Comparison of ENCODE assay signal across 26 cellular contexts in the genomic region with DNA sequence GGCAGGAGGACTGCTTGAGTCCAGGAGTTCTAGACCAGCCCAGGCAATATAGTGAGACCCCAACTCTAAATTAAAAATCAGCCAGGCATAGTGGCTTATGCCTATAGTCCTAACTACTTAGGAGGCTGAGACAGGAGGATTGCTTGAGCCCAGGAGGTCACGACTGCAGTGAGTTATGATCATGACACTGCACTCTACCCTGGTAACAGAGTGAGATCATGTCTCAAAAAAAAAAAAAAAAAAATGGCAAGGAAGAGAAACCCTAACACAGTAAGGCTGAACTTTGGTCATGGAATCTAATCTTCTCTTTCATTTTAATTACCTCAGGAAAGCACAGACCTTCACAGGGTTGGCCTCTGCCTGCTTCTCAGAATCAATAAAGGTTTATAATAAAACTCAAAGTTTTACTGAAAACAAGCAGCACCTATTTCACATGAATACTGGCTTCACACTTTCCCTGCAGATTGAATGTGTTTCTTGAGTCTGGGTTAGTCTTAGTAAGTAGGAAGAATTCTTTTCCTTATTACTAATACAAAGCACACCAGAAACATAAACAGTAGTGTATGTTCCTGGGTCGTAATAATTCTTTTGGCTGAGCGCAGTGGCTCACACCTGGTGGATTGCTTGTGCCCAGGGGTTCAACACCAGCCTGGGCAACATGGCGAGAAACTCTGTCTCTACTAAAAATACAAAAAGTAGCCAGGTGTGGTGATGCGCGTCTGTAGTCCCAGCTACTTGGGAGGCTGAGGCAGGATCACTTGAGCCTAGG.
"Had no signal": no experiment of that assay in that cellular context is flagged by ENCODE, and none has a peak within 500 bp of the region (broad histone marks: within the 10 kb centered on the region; RNA-seq: fewer than 3 reads in every experiment).

No MANE protein-coding gene starts in this region.

- H3K27me3 ChIP-seq: brain microvascular endothelial cell, gastrocnemius medialis, right lobe of liver, upper lobe of left lung, vagina had no signal

- H3K4me3 ChIP-seq: gastrocnemius medialis, right lobe of liver, thoracic aorta, upper lobe of left lung, vagina had no signal

- H3K4me1 ChIP-seq: gastrocnemius medialis, right lobe of liver, upper lobe of left lung, vagina had no signal

- ATAC-seq: activated CD4-positive, CD25-positive, alpha-beta regulatory T cell treated with anti-CD3 and anti-CD28 coated beads, Interleukin-2, amount 50 U/mL, for 24 hours; gastrocnemius medialis; left cardiac atrium; natural killer cell treated with Interleukin-12 subunit alpha and Interleukin-12 subunit beta and Interleukin-15 and Interleukin-18, amount 100 ng/mL, for 72 hours; stimulated activated naive CD8-positive, alpha-beta T cell treated with anti-CD3 and anti-CD28 coated beads, Interleukin-15, Interleukin-2, amounts not matched to agents 100 U/mL and 50 U/mL, for 24 hours had no signal

- DNase-seq: activated CD4-positive, alpha-beta T cell treated with anti-CD3 and anti-CD28 coated beads for 48 hours; activated CD4-positive, alpha-beta T cell treated with anti-CD3 and anti-CD28 coated beads, Interleukin-2, amount 50 U/mL, for 48 hours; activated CD8-positive, alpha-beta memory T cell treated with anti-CD3 and anti-CD28 coated beads for 24 hours; activated gamma-delta T cell; activated naive CD4-positive, alpha-beta T cell treated with anti-CD3 and anti-CD28 coated beads, Interleukin-2, amount 10 ng/mL, durations not matched to agents 7 days and 5 days; activated naive CD8-positive, alpha-beta T cell treated with anti-CD3 and anti-CD28 coated beads, Interleukin-2, amount 10 ng/mL, durations not matched to agents 7 days and 5 days; activated T-cell treated with anti-CD3 and anti-CD28 coated beads, Interleukin-2, amount 50 U/mL, for 1 hour; brain microvascular endothelial cell; effector CD4-positive, alpha-beta T cell; gastrocnemius medialis; glutamatergic neuron; islet precursor cell; left cardiac atrium; midbrain; right lobe of liver; stimulated activated CD4-positive, alpha-beta T cell treated with anti-CD3 and anti-CD28 coated beads, Interleukin-12 subunit alpha, Interleukin-12 subunit beta, amount 100 ng/mL, for 4 hours; stimulated activated CD4-positive, alpha-beta T cell treated with anti-CD3 and anti-CD28 coated beads, Interleukin-4, amount 100 ng/mL, for 1 hour; stimulated activated naive CD8-positive, alpha-beta T cell treated with anti-CD3 and anti-CD28 coated beads, Interleukin-15, Interleukin-2, amounts not matched to agents 100 U/mL and 50 U/mL, for 24 hours; T-helper 9 cell; upper lobe of left lung; WERI-Rb-1 had no signal

- H3K27ac ChIP-seq: brain microvascular endothelial cell, epithelial cell of prostate, gastrocnemius medialis, right lobe of liver, thoracic aorta, upper lobe of left lung, vagina, WERI-Rb-1 had no signal

- H3K9me3 ChIP-seq: gastrocnemius medialis, right lobe of liver, thoracic aorta, upper lobe of left lung, vagina had no signal

- H3K36me3 ChIP-seq: brain microvascular endothelial cell, gastrocnemius medialis, right lobe of liver, thoracic aorta, WERI-Rb-1 had no signal
